In genomic region chr9:92094655-92095054, GRCh38 we compare ENCODE assay signal across 12 cellular contexts. TPM values are rescaled to one million over a fixed set of nuclear protein-coding genes. Genes with fewer than 3 reads are reported as not detected.
DNase-seq lines count a peak whose midpoint lies in the region; ATAC-seq lines count a peak whose summit lies in the region.
"Had no signal": no experiment of that assay in that cellular context is flagged by ENCODE, and none has a peak within 500 bp of the region (broad histone marks: within the 10 kb centered on the region; RNA-seq: fewer than 3 reads in every experiment).

No MANE protein-coding gene starts in this region.

- peak overlapping the region; percentile 58 to 77 for H3K27ac Mint-ChIP-seq in T-cell

- no peaks in the 10 kb centered on the region for H3K27me3 Mint-ChIP-seq in T-cell

- no peaks in the 10 kb centered on the region; the same call in 1 of the 2 replicates for H3K36me3 ChIP-seq in H7 (replicated peaks; ENCODE audit: control insufficient read depth, insufficient read depth, low read length)

- H3K36me3 Mint-ChIP-seq in T-cell: peaks cover 35% of the 10 kb centered on the region

- no peaks in the 10 kb centered on the region for H3K9me3 Mint-ChIP-seq in T-cell

- H3K4me3 ChIP-seq in H7 (ENCODE audit: insufficient read depth, low read depth, low read length): no peak overlapping the region
- H3K4me3 ChIP-seq: esophagus squamous epithelium had no signal

- peak in 2 of 4 experiments; percentile 53 to 66 for ATAC-seq in T-cell (replicated peaks in 1 of 4)
- no peak for ATAC-seq in HG03039 (IDR thresholded peaks at IDR 0.05; ENCODE audit: unreplicated experiment)
- ATAC-seq: left ventricle myocardium superior had no signal

- DNase-seq in H7: peak; percentile 24
- DNase-seq in T-cell: peak in 1 of 34 experiments; percentile 8
- DNase-seq in astrocyte of the hippocampus (ENCODE audit: low read depth, low spot score): peak; percentile 16
- peak; percentile 55 for DNase-seq in stimulated activated CD4-positive, alpha-beta T cell treated with anti-CD3 and anti-CD28 coated beads, Interleukin-15, amount 100 ng/mL, for 24 hours
- no peak for DNase-seq in NCI-H345 treated with DMSO at 0.1 percent for 48 hours (lab: John Stamatoyannopoulos, UW; ENCODE audit: unreplicated experiment)
- no peak for DNase-seq in GF-D8 (lab: John Stamatoyannopoulos, UW)
- no peak for DNase-seq in amygdala (lab: John Stamatoyannopoulos, UW)
- DNase-seq: DMS79 treated with DMSO at 0.1 percent for 48 hours, esophagus squamous epithelium, left ventricle myocardium superior, retina had no signal

- CTCF ChIA-PET in T-cell (lab: Charles Lee): no interaction called here

- POLR2A ChIA-PET in T-cell (lab: Charles Lee): no interaction called here

- no peak overlapping the region for H3K4me3 Mint-ChIP-seq in T-cell

- H3K4me1 Mint-ChIP-seq in T-cell: peaks cover 34 to 57% (median 55%) of the 10 kb centered on the region in 3 donors

- H3K27me3 ChIP-seq in H7 (ENCODE audit: control insufficient read depth, insufficient read depth, low read length): no peaks in the 10 kb centered on the region
- H3K27me3 ChIP-seq: esophagus squamous epithelium had no signal

RNA-seq across cellular contexts. Expression of gene SPTLC1, which starts 20.6 kb away (rescaled TPM):
- total RNA-seq in H7 (2014; rRNA removed; shearing (Covaris generic)): 63.6 and 81.3 TPM in 2 replicates
- 10 to 100 TPM; 40.5 to 51.1 (median 46.1) TPM for total RNA-seq in T-cell

Comparison
In these comparisons a context has a peak if more than half of its experiments do, and no peak if none do; other contexts are left out.
1. DNase-seq: peak in H7 (single experiment), astrocyte of the hippocampus (single experiment) and stimulated activated CD4-positive, alpha-beta T cell treated with anti-CD3 and anti-CD28 coated beads, Interleukin-15, amount 100 ng/mL, for 24 hours (single experiment); none in NCI-H345 treated with DMSO at 0.1 percent for 48 hours (single experiment), GF-D8 (single experiment) and amygdala (0 of 56).